Comparison of ENCODE assay signal across 19 cellular contexts in genomic region chr4:100146756-100147155, GRCh38. TPM values are rescaled to one million over a fixed set of nuclear protein-coding genes. Genes with fewer than 3 reads are reported as not detected.
"Had no signal": no experiment of that assay in that cellular context is flagged by ENCODE, and none has a peak within 500 bp of the region (broad histone marks: within the 10 kb centered on the region; RNA-seq: fewer than 3 reads in every experiment).

No MANE protein-coding gene starts in this region.

- H3K9me3 ChIP-seq: esophagus squamous epithelium, gastroesophageal sphincter, psoas muscle, right lobe of liver had no signal

- DNase-seq: activated CD4-positive, CD25-positive, alpha-beta regulatory T cell; activated CD8-positive, alpha-beta memory T cell treated with anti-CD3 and anti-CD28 coated beads, Interleukin-2, amount 50 U/mL, for 48 hours; activated gamma-delta T cell; activated T-cell treated with anti-CD3 and anti-CD28 coated beads, Interleukin-2, amount 50 U/mL, for 72 hours; amygdala; central memory CD4-positive, alpha-beta T cell; cortex of kidney; effector CD4-positive, alpha-beta T cell; esophagus squamous epithelium; heart right ventricle; left colon; midbrain; psoas muscle; right lobe of liver; stimulated activated CD4-positive, alpha-beta T cell treated with anti-CD3 and anti-CD28 coated beads, Interleukin-1b, Interleukin-23, amount 100 ng/mL, for 48 hours had no signal

- H3K36me3 ChIP-seq: esophagus squamous epithelium, gastroesophageal sphincter, heart right ventricle, right lobe of liver had no signal

- H3K4me3 ChIP-seq: esophagus squamous epithelium, gastroesophageal sphincter, heart right ventricle, lung, psoas muscle, right lobe of liver had no signal

- ATAC-seq: activated T-cell treated with anti-CD3 and anti-CD28 coated beads, Interleukin-2, amount 50 U/mL, for 72 hours; gastroesophageal sphincter; heart right ventricle; left colon; psoas muscle; right lobe of liver had no signal

- H3K27me3 ChIP-seq: esophagus squamous epithelium, gastroesophageal sphincter, heart right ventricle, right lobe of liver had no signal

- H3K27ac ChIP-seq: esophagus squamous epithelium, gastroesophageal sphincter, heart right ventricle, psoas muscle, right lobe of liver had no signal

- FAIRE-seq: islet of Langerhans had no signal

- H3K4me1 ChIP-seq: heart right ventricle, right lobe of liver had no signal

RNA-seq across cellular contexts. Expression of gene DDIT4L, which starts 43.5 kb away (rescaled TPM):
- polyA plus RNA-seq: neural cell had no signal
